12 cellular contexts compared by ENCODE assay signal in genomic region chr19:18308948-18309325, GRCh38.
"Had no signal": no experiment of that assay in that cellular context is flagged by ENCODE, and none has a peak within 500 bp of the region (broad histone marks: within the 10 kb centered on the region; RNA-seq: fewer than 3 reads in every experiment).

No MANE protein-coding gene starts in this region.

- H3K4me3 Mint-ChIP-seq: activated B cell treated with CpG ODN at 0.5 μM for 24 hours; immature natural killer cell; naive B cell; T-helper 1 cell treated with Interleukin-12 subunit alpha and Interleukin-12 subunit beta and Interleukin-4 antibody, amounts not matched to agents 30 μg/mL and 1 μg/mL, for 36 hours had no signal

- H3K27me3 ChIP-seq: right atrium auricular region, testis had no signal

- H3K9me3 Mint-ChIP-seq: activated B cell treated with CpG ODN at 0.5 μM for 24 hours; immature natural killer cell; naive B cell; T-helper 1 cell treated with Interleukin-12 subunit alpha and Interleukin-12 subunit beta and Interleukin-4 antibody, amounts not matched to agents 30 μg/mL and 1 μg/mL, for 36 hours had no signal

- H3K27ac Mint-ChIP-seq: activated B cell treated with CpG ODN at 0.5 μM for 24 hours; T-helper 1 cell treated with Interleukin-12 subunit alpha and Interleukin-12 subunit beta and Interleukin-4 antibody, amounts not matched to agents 30 μg/mL and 1 μg/mL, for 36 hours had no signal

- DNase-seq: activated B cell treated with CpG ODN at 0.5 μM for 24 hours; activated CD8-positive, alpha-beta memory T cell treated with anti-CD3 and anti-CD28 coated beads, Interleukin-2, amount 50 U/mL, for 48 hours; activated naive CD4-positive, alpha-beta T cell treated with anti-CD3 and anti-CD28 coated beads, Interleukin-2, amount 50 U/mL, for 16 hours; immature natural killer cell; left colon; naive B cell; stimulated activated CD4-positive, alpha-beta T cell treated with anti-CD3 and anti-CD28 coated beads, Interleukin-1b, Interleukin-23, amount 100 ng/mL, for 48 hours; stimulated activated naive CD4-positive, alpha-beta T cell treated with Interleukin-2 at 50 U/mL for 16 hours; testis had no signal

- H3K36me3 Mint-ChIP-seq: naive B cell had no signal

- H3K4me3 ChIP-seq: lung, right atrium auricular region, testis had no signal

- H3K27me3 Mint-ChIP-seq: activated B cell treated with CpG ODN at 0.5 μM for 24 hours, naive B cell had no signal

- H3K9me3 ChIP-seq: right atrium auricular region, testis had no signal
